Comparison of ENCODE assay signal across 9 cellular contexts in the genomic region with DNA sequence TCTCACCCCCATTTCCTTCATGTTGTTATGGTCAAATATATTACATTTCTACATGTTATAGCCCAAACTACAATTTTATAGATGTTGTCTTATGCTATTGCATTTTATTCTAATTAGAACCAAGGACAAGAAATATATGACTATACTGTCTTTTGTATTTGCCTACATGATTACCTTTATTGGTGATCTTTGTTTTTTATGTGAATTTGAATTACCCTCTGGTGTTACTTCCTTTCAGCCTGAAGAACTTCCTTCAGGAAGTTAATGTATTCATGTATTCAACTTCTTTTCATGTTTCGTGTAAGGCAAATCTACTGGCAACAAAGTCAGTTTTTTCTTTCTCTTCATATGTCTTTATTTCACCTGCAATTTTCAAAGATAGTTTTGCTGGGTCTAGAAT. TPM values are rescaled to one million over a fixed set of nuclear protein-coding genes. Genes with fewer than 3 reads are reported as not detected.
"Had no signal": no experiment of that assay in that cellular context is flagged by ENCODE, and none has a peak within 500 bp of the region (broad histone marks: within the 10 kb centered on the region; RNA-seq: fewer than 3 reads in every experiment).

No MANE protein-coding gene starts in this region.

- H3K4me3 Mint-ChIP-seq: HFFc6 had no signal

- H3K27ac Mint-ChIP-seq: HFFc6 had no signal

- ATAC-seq: HCT116, K562 had no signal

- DNase-seq: GOT3, H7 had no signal

RNA-seq across cellular contexts. Expression of a gene that starts 11.9 kb away (rescaled TPM):
- total RNA-seq: H4, H7, HFFc6, HT1080, K562 had no signal

RNA-seq across cellular contexts. Expression of a gene that starts 20.8 kb away (rescaled TPM):
- total RNA-seq: GM23248, H4, H7, HFFc6, HT1080, IMR-90, K562 had no signal
